Comparison of ENCODE assay signal across 23 cellular contexts in the genomic region with DNA sequence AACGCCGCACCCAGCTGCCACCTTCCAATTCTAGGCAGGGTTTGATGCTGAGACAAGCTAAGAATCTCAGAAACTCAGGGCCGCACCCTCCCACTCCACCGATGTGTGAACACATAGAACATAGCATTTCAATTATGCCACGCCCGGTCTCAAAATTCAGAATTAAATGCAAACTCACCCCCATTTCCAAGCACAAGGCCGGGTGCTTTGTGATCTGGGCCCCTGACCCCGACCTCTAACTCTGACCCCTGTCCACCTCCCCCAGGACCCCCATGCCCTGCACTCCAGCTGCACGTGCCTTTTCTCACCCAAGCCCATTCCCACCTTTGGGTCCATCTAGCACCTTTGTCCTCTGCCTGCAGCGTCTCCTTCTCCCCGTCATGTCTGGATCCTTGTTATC.
DNase-seq lines count a peak whose midpoint lies in the region; ATAC-seq and TF ChIP-seq lines count a peak whose summit lies in the region.
"Had no signal": no experiment of that assay in that cellular context is flagged by ENCODE, and none has a peak within 500 bp of the region (broad histone marks: within the 10 kb centered on the region; RNA-seq: fewer than 3 reads in every experiment).

No MANE protein-coding gene starts in this region.

- no peak overlapping the region for H2AFZ ChIP-seq in PC-9
- H2AFZ ChIP-seq: GM23248 had no signal

- H3K9me2 ChIP-seq in PC-9 (ENCODE audit: insufficient read depth): no peaks in the 10 kb centered on the region; the same call in 1 of the 2 replicates

- no peak overlapping the region for H3K27ac ChIP-seq in upper lobe of right lung
- no peak overlapping the region for H3K27ac ChIP-seq in PC-9
- H3K27ac ChIP-seq: A549; BLaER1 treated with 17β-estradiol and CSF1 and Interleukin-3, amounts not matched to agents 10 nM and 100 nM; GM23248 had no signal

- BruUV-seq in PC-9 (replicated peaks; lab: Mats Ljungman, UMichigan): no TSS peak

- no peaks in the 10 kb centered on the region for H3K27me3 Mint-ChIP-seq in natural killer cell treated with Interleukin-12 subunit alpha and Interleukin-12 subunit beta and Interleukin-15 and Interleukin-18, amount 100 ng/mL, for 72 hours
- H3K27me3 Mint-ChIP-seq in natural killer cell (ENCODE audit: low read depth in 2 of 2): peaks cover 0 to 6% of the 10 kb centered on the region in 2 donors
- H3K27me3 Mint-ChIP-seq: CD4-positive, alpha-beta T cell had no signal

- H3K36me3 Mint-ChIP-seq in natural killer cell treated with Interleukin-12 subunit alpha and Interleukin-12 subunit beta and Interleukin-15 and Interleukin-18, amount 100 ng/mL, for 72 hours: no peaks in the 10 kb centered on the region
- H3K36me3 Mint-ChIP-seq in natural killer cell: no peaks in the 10 kb centered on the region
- H3K36me3 Mint-ChIP-seq: CD14-positive monocyte had no signal

- POLR2A ChIA-PET in PC-9 (lab: Charles Lee; ENCODE audit: unreplicated experiment): no interaction called here

- H3K79me2 ChIP-seq in PC-9 (ENCODE audit: low read depth): no peaks in the 10 kb centered on the region

- ATAC-seq in natural killer cell treated with Interleukin-12 subunit alpha and Interleukin-12 subunit beta and Interleukin-15 and Interleukin-18, amount 100 ng/mL, for 72 hours: no peak
- ATAC-seq in natural killer cell (no peak), sciatic nerve (no peak), upper lobe of right lung (no peak)
- ATAC-seq: A549, GM12878, HCT116 had no signal

- H3K4me1 Mint-ChIP-seq in natural killer cell treated with Interleukin-12 subunit alpha and Interleukin-12 subunit beta and Interleukin-15 and Interleukin-18, amount 100 ng/mL, for 72 hours (ENCODE audit: low read depth in 2 of 2): no peaks in the 10 kb centered on the region
- no peaks in the 10 kb centered on the region for H3K4me1 Mint-ChIP-seq in natural killer cell
- H3K4me1 Mint-ChIP-seq: CD14-positive monocyte; CD8-positive, alpha-beta memory T cell had no signal

- no peak overlapping the region for H3K27ac Mint-ChIP-seq in natural killer cell treated with Interleukin-12 subunit alpha and Interleukin-12 subunit beta and Interleukin-15 and Interleukin-18, amount 100 ng/mL, for 72 hours
- no peak overlapping the region for H3K27ac Mint-ChIP-seq in natural killer cell
- H3K27ac Mint-ChIP-seq: CD14-positive monocyte; CD4-positive, alpha-beta T cell had no signal

- CTCF ChIA-PET in PC-9 (lab: Charles Lee): no interaction called here

- H4K20me1 ChIP-seq in PC-9 (ENCODE audit: insufficient read depth): no peaks in the 10 kb centered on the region
- H4K20me1 ChIP-seq: BLaER1 treated with 17β-estradiol and CSF1 and Interleukin-3, amounts not matched to agents 10 nM and 100 nM had no signal

- H3F3A ChIP-seq in PC-9 (ENCODE audit: insufficient read depth, low read depth): no peaks in the 10 kb centered on the region

- H3K36me3 ChIP-seq in upper lobe of right lung (no peaks in the 10 kb centered on the region), PC-9 (ENCODE audit: low read depth) (no peaks in the 10 kb centered on the region)
- H3K36me3 ChIP-seq: BE2C; BLaER1 treated with 17β-estradiol and CSF1 and Interleukin-3, amounts not matched to agents 10 nM and 100 nM had no signal

- no peaks in the 10 kb centered on the region for H3K4me1 ChIP-seq in upper lobe of right lung
- H3K4me1 ChIP-seq in PC-9 (replicated peaks; ENCODE audit: insufficient read depth): no peaks in the 10 kb centered on the region
- H3K4me1 ChIP-seq: A549, BE2C had no signal

- no peaks in the 10 kb centered on the region for H3K9me3 Mint-ChIP-seq in natural killer cell treated with Interleukin-12 subunit alpha and Interleukin-12 subunit beta and Interleukin-15 and Interleukin-18, amount 100 ng/mL, for 72 hours
- H3K9me3 Mint-ChIP-seq in natural killer cell: no peaks in the 10 kb centered on the region
- H3K9me3 Mint-ChIP-seq: CD4-positive, alpha-beta T cell; CD8-positive, alpha-beta memory T cell had no signal

- peak; percentile 51 for DNase-seq in natural killer cell treated with Interleukin-12 subunit alpha and Interleukin-12 subunit beta and Interleukin-15 and Interleukin-18, amount 100 ng/mL, for 72 hours (ENCODE audit: low spot score)
- DNase-seq in natural killer cell (no peak), sciatic nerve (ENCODE audit: low spot score) (peak; percentile 45), upper lobe of right lung (peak; percentile 18), PC-9 (no peak), H4 (ENCODE audit: low spot score) (no peak)
- DNase-seq: 8988T; ACHN; AML-193; BE2C; CD4-positive, alpha-beta T cell; CD8-positive, alpha-beta memory T cell; DMS 273 treated with DMSO at 0.1 percent for 48 hours; DMS79; EL; GDM1; GM23248; H9 had no signal

- H3K4me3 ChIP-seq in upper lobe of right lung (no peak overlapping the region), PC-9 (no peak overlapping the region)
- H3K4me3 ChIP-seq: A549; BLaER1 treated with 17β-estradiol and CSF1 and Interleukin-3, amounts not matched to agents 10 nM and 100 nM; GM12878; GM23248 had no signal

- TF ChIP-seq CTCF in natural killer cell (IDR thresholded peaks at IDR 0.05) (no peak), upper lobe of right lung (IDR thresholded peaks at IDR 0.05) (no peak), PC-9 (conservative IDR thresholded peaks at IDR 0.05) (no peak)

- no peak overlapping the region for H3K4me3 Mint-ChIP-seq in natural killer cell treated with Interleukin-12 subunit alpha and Interleukin-12 subunit beta and Interleukin-15 and Interleukin-18, amount 100 ng/mL, for 72 hours
- H3K4me3 Mint-ChIP-seq in natural killer cell: no peak overlapping the region
- H3K4me3 Mint-ChIP-seq: CD14-positive monocyte; CD4-positive, alpha-beta T cell; CD8-positive, alpha-beta memory T cell; H9 had no signal

- H3K27me3 ChIP-seq in upper lobe of right lung: no peaks in the 10 kb centered on the region
- peaks cover 25% of the 10 kb centered on the region; the same call in 1 of the 2 replicates for H3K27me3 ChIP-seq in PC-9 (ENCODE audit: insufficient read depth, low read depth)
- H3K27me3 ChIP-seq: BE2C; BLaER1 treated with 17β-estradiol and CSF1 and Interleukin-3, amounts not matched to agents 10 nM and 100 nM had no signal

- intact Hi-C loops in natural killer cell (cut with micrococcal nuclease) (no loop called here), sciatic nerve (cut with DNase I) (no loop called here), upper lobe of right lung (cut with DNase I) (no loop called here), PC-9 (cut with micrococcal nuclease; ENCODE audit: unreplicated experiment) (no loop called here)

- H3K9me3 ChIP-seq in upper lobe of right lung (no peaks in the 10 kb centered on the region), PC-9 (ENCODE audit: insufficient read depth, low read depth) (no peaks in the 10 kb centered on the region)
- H3K9me3 ChIP-seq: A549, BE2C had no signal

- H3K4me2 ChIP-seq in PC-9: no peak overlapping the region
- H3K4me2 ChIP-seq: A549; BLaER1 treated with 17β-estradiol and CSF1 and Interleukin-3, amounts not matched to agents 10 nM and 100 nM had no signal

Comparison
In these comparisons a context has a peak if more than half of its experiments do, and no peak if none do; other contexts are left out.
1. DNase-seq: peak in natural killer cell treated with Interleukin-12 subunit alpha and Interleukin-12 subunit beta and Interleukin-15 and Interleukin-18, amount 100 ng/mL, for 72 hours (single experiment), sciatic nerve (single experiment) and upper lobe of right lung (single experiment); none in natural killer cell (single experiment), PC-9 (0 of 2) and H4 (single experiment).